ENCODE assay signal across 29 cellular contexts in genomic region chr11:127616171-127616570, GRCh38.
"Had no signal": no experiment of that assay in that cellular context is flagged by ENCODE, and none has a peak within 500 bp of the region (broad histone marks: within the 10 kb centered on the region; RNA-seq: fewer than 3 reads in every experiment).

No MANE protein-coding gene starts in this region.

- H3K27me3 Mint-ChIP-seq: activated CD4-positive, alpha-beta memory T cell treated with anti-CD3 and anti-CD28 coated beads, Interleukin-2, amount 10 ng/mL, durations not matched to agents 7 days and 5 days; activated CD4-positive, alpha-beta T cell treated with anti-CD3 and anti-CD28 coated beads, Interleukin-2, amount 10 ng/mL, durations not matched to agents 7 days and 5 days; activated CD8-positive, alpha-beta memory T cell treated with anti-CD3 and anti-CD28 coated beads, Interleukin-2, amount 10 ng/mL, durations not matched to agents 7 days and 5 days; activated naive CD4-positive, alpha-beta T cell treated with anti-CD3 and anti-CD28 coated beads, Interleukin-2, amount 50 U/mL, for 24 hours had no signal

- H3K4me1 Mint-ChIP-seq: activated CD4-positive, alpha-beta memory T cell treated with anti-CD3 and anti-CD28 coated beads, Interleukin-2, amount 10 ng/mL, durations not matched to agents 7 days and 5 days; activated CD4-positive, alpha-beta T cell treated with anti-CD3 and anti-CD28 coated beads, Interleukin-2, amount 10 ng/mL, durations not matched to agents 7 days and 5 days; activated CD8-positive, alpha-beta memory T cell treated with anti-CD3 and anti-CD28 coated beads, Interleukin-2, amount 10 ng/mL, durations not matched to agents 7 days and 5 days; activated naive CD4-positive, alpha-beta T cell treated with anti-CD3 and anti-CD28 coated beads, Interleukin-2, amount 50 U/mL, for 24 hours; activated naive CD8-positive, alpha-beta T cell treated with anti-CD3 and anti-CD28 coated beads for 36 hours; activated naive CD8-positive, alpha-beta T cell treated with anti-CD3 and anti-CD28 coated beads, Interleukin-2, amount 50 U/mL, for 24 hours had no signal

- H3K36me3 Mint-ChIP-seq: activated CD8-positive, alpha-beta memory T cell treated with anti-CD3 and anti-CD28 coated beads, Interleukin-2, amount 10 ng/mL, durations not matched to agents 7 days and 5 days; activated naive CD8-positive, alpha-beta T cell treated with anti-CD3 and anti-CD28 coated beads for 36 hours had no signal

- H3K4me3 Mint-ChIP-seq: activated CD4-positive, alpha-beta memory T cell treated with anti-CD3 and anti-CD28 coated beads, Interleukin-2, amount 10 ng/mL, durations not matched to agents 7 days and 5 days; activated CD4-positive, alpha-beta T cell treated with anti-CD3 and anti-CD28 coated beads, Interleukin-2, amount 10 ng/mL, durations not matched to agents 7 days and 5 days; activated CD8-positive, alpha-beta memory T cell treated with anti-CD3 and anti-CD28 coated beads, Interleukin-2, amount 10 ng/mL, durations not matched to agents 7 days and 5 days; activated naive CD4-positive, alpha-beta T cell treated with anti-CD3 and anti-CD28 coated beads for 36 hours; activated naive CD4-positive, alpha-beta T cell treated with anti-CD3 and anti-CD28 coated beads, Interleukin-2, amount 50 U/mL, for 24 hours; activated naive CD8-positive, alpha-beta T cell treated with anti-CD3 and anti-CD28 coated beads for 36 hours; activated naive CD8-positive, alpha-beta T cell treated with anti-CD3 and anti-CD28 coated beads, Interleukin-2, amount 50 U/mL, for 24 hours; activated T-helper 1 cell treated with anti-CD3 and anti-CD28 coated beads, Interleukin-12 subunit alpha, Interleukin-12 subunit beta, Interleukin-2, Interleukin-4 antibody, amounts not matched to agents 30 ng/mL and 10 ng/mL and 1 ng/mL, durations not matched to agents 14 hours and 24 hours and 36 hours; T-helper 2 cell treated with Interferon-gamma antibody and Interleukin-4, amounts not matched to agents 5 μg/mL and 100 μg/mL, for 36 hours had no signal

- H3K9me3 Mint-ChIP-seq: activated CD4-positive, alpha-beta memory T cell treated with anti-CD3 and anti-CD28 coated beads, Interleukin-2, amount 10 ng/mL, durations not matched to agents 7 days and 5 days; activated CD4-positive, alpha-beta T cell treated with anti-CD3 and anti-CD28 coated beads, Interleukin-2, amount 10 ng/mL, durations not matched to agents 7 days and 5 days; activated naive CD8-positive, alpha-beta T cell treated with anti-CD3 and anti-CD28 coated beads for 36 hours; activated naive CD8-positive, alpha-beta T cell treated with anti-CD3 and anti-CD28 coated beads, Interleukin-2, amount 50 U/mL, for 24 hours; activated T-helper 1 cell treated with anti-CD3 and anti-CD28 coated beads, Interleukin-12 subunit alpha, Interleukin-12 subunit beta, Interleukin-2, Interleukin-4 antibody, amounts not matched to agents 30 ng/mL and 10 ng/mL and 1 ng/mL, durations not matched to agents 14 hours and 24 hours and 36 hours; activated T-helper 2 cell treated with anti-CD3 and anti-CD28 coated beads, Interferon-gamma antibody, Interleukin-2, Interleukin-4, amounts not matched to agents 10 μg/mL and 5 μg/mL and 100 μg/mL, durations not matched to agents 14 hours and 24 hours and 36 hours; T-helper 2 cell treated with Interferon-gamma antibody and Interleukin-4, amounts not matched to agents 5 μg/mL and 100 μg/mL, for 36 hours had no signal

- H3K27ac Mint-ChIP-seq: activated CD4-positive, alpha-beta memory T cell treated with anti-CD3 and anti-CD28 coated beads, Interleukin-2, amount 10 ng/mL, durations not matched to agents 7 days and 5 days; activated CD4-positive, alpha-beta T cell treated with anti-CD3 and anti-CD28 coated beads, Interleukin-2, amount 10 ng/mL, durations not matched to agents 7 days and 5 days; activated CD8-positive, alpha-beta memory T cell treated with anti-CD3 and anti-CD28 coated beads, Interleukin-2, amount 10 ng/mL, durations not matched to agents 7 days and 5 days; activated naive CD4-positive, alpha-beta T cell treated with anti-CD3 and anti-CD28 coated beads for 36 hours; activated naive CD4-positive, alpha-beta T cell treated with anti-CD3 and anti-CD28 coated beads, Interleukin-2, amount 50 U/mL, for 24 hours; activated naive CD8-positive, alpha-beta T cell treated with anti-CD3 and anti-CD28 coated beads for 36 hours; activated naive CD8-positive, alpha-beta T cell treated with anti-CD3 and anti-CD28 coated beads, Interleukin-2, amount 50 U/mL, for 24 hours; activated T-helper 1 cell treated with anti-CD3 and anti-CD28 coated beads, Interleukin-12 subunit alpha, Interleukin-12 subunit beta, Interleukin-2, Interleukin-4 antibody, amounts not matched to agents 30 ng/mL and 10 ng/mL and 1 ng/mL, durations not matched to agents 14 hours and 24 hours and 36 hours; activated T-helper 2 cell treated with anti-CD3 and anti-CD28 coated beads, Interferon-gamma antibody, Interleukin-2, Interleukin-4, amounts not matched to agents 10 μg/mL and 5 μg/mL and 100 μg/mL, durations not matched to agents 14 hours and 24 hours and 36 hours; T-helper 2 cell treated with Interferon-gamma antibody and Interleukin-4, amounts not matched to agents 5 μg/mL and 100 μg/mL, for 36 hours had no signal

- DNase-seq: activated CD4-positive, alpha-beta memory T cell treated with anti-CD3 and anti-CD28 coated beads, Interleukin-2, amount 10 ng/mL, durations not matched to agents 7 days and 5 days; activated CD4-positive, alpha-beta T cell treated with anti-CD3 and anti-CD28 coated beads for 1 hour; activated CD4-positive, alpha-beta T cell treated with anti-CD3 and anti-CD28 coated beads for 4 hours; activated CD4-positive, alpha-beta T cell treated with anti-CD3 and anti-CD28 coated beads, Interleukin-2, amount 10 ng/mL, durations not matched to agents 7 days and 5 days; activated CD4-positive, alpha-beta T cell treated with anti-CD3 and anti-CD28 coated beads, Interleukin-2, amount 50 U/mL, for 4 hours; activated CD8-positive, alpha-beta memory T cell treated with anti-CD3 and anti-CD28 coated beads, Interleukin-2, amount 10 ng/mL, durations not matched to agents 7 days and 5 days; activated CD8-positive, alpha-beta memory T cell treated with anti-CD3 and anti-CD28 coated beads, Interleukin-2, amount 50 U/mL, for 4 hours; activated effector memory CD4-positive, alpha-beta T cell treated with anti-CD3 and anti-CD28 coated beads, Interleukin-2, amount 50 U/mL, for 16 hours; activated naive CD4-positive, alpha-beta T cell treated with anti-CD3 and anti-CD28 coated beads for 36 hours; activated naive CD8-positive, alpha-beta T cell treated with anti-CD3 and anti-CD28 coated beads for 36 hours; activated naive CD8-positive, alpha-beta T cell treated with anti-CD3 and anti-CD28 coated beads, Interleukin-2, amount 50 U/mL, for 24 hours; activated T-cell treated with anti-CD3 and anti-CD28 coated beads, Interleukin-2, amount 50 U/mL, for 1 hour; activated T-cell treated with anti-CD3 and anti-CD28 coated beads, Interleukin-2, amount 50 U/mL, for 48 hours; aorta; body of pancreas; central memory CD4-positive, alpha-beta T cell; cerebellar nuclear complex; colonic mucosa; effector CD8-positive, alpha-beta T cell; esophagus squamous epithelium; foreskin melanocyte; head of caudate nucleus; hippocampal formation; T1000 had no signal

- ATAC-seq: activated CD8-positive, alpha-beta memory T cell treated with anti-CD3 and anti-CD28 coated beads, Interleukin-2, amount 10 ng/mL, durations not matched to agents 7 days and 5 days; activated naive CD8-positive, alpha-beta T cell treated with anti-CD3 and anti-CD28 coated beads, Interleukin-2, amount 50 U/mL, for 24 hours; body of pancreas; gastroesophageal sphincter had no signal
